ENCODE assay signal across 13 cellular contexts in genomic region chr2:105821428-105822125, GRCh38.
A peak's percentile ranks its signal among the peaks of the same experiment; 100 is the strongest.
DNase-seq lines count a peak whose midpoint lies in the region; ATAC-seq and TF ChIP-seq lines count a peak whose summit lies in the region.
"Had no signal": no experiment of that assay in that cellular context is flagged by ENCODE, and none has a peak within 500 bp of the region (broad histone marks: within the 10 kb centered on the region; RNA-seq: fewer than 3 reads in every experiment).

No MANE protein-coding gene starts in this region.

- DNase-seq in Ammon's horn (ENCODE audit: low spot score): peak; percentile 43
- no peak for DNase-seq in Peyer's patch
- DNase-seq in right cardiac atrium: no peak
- DNase-seq in NCI-H345 (lab: John Stamatoyannopoulos, UW): no peak
- no peak for DNase-seq in SW 1271 (lab: John Stamatoyannopoulos, UW)
- no peak for DNase-seq in NCI-H1048 (lab: John Stamatoyannopoulos, UW)
- no peak for DNase-seq in A172 (ENCODE audit: low spot score)
- DNase-seq: lower lobe of right lung, NCI-H1105, tibial artery had no signal

- no peak for TF ChIP-seq POLR2A in Peyer's patch (IDR thresholded peaks at IDR 0.05)

- H3K27me3 ChIP-seq in Peyer's patch: no peaks in the 10 kb centered on the region
- H3K27me3 ChIP-seq in right cardiac atrium (ENCODE audit: control insufficient read depth, insufficient read depth): no peaks in the 10 kb centered on the region
- H3K27me3 ChIP-seq: tibial artery had no signal

- peaks cover 3 to 33% (median 14%) of the 10 kb centered on the region in 4 donors for H3K4me1 ChIP-seq in Peyer's patch
- H3K4me1 ChIP-seq in right cardiac atrium (ENCODE audit: control insufficient read depth, insufficient read depth, low read length): peaks cover 16% of the 10 kb centered on the region

- H3K27ac ChIP-seq in Peyer's patch: peak overlapping the region in 3 of 4 donors; percentile 6 to 41 (median 13)
- H3K27ac ChIP-seq in right cardiac atrium (ENCODE audit: low read length): no peak overlapping the region
- H3K27ac ChIP-seq: lower lobe of right lung, tibial artery, VCaP had no signal

- ATAC-seq in GM19397 (IDR thresholded peaks at IDR 0.05; ENCODE audit: unreplicated experiment): peak; percentile 10
- peak; percentile 41 to 45 for ATAC-seq in right cardiac atrium
- ATAC-seq: Panc1 had no signal

- H3K36me3 ChIP-seq in Peyer's patch: peaks cover 0 to 7% (median 0%) of the 10 kb centered on the region in 3 donors

- no peaks in the 10 kb centered on the region for H3K9me3 ChIP-seq in Peyer's patch
- no peaks in the 10 kb centered on the region for H3K9me3 ChIP-seq in right cardiac atrium (ENCODE audit: control insufficient read depth, low read length)
- H3K9me3 ChIP-seq: lower lobe of right lung, tibial artery had no signal

- H3K4me3 ChIP-seq in Peyer's patch (no peak overlapping the region), right cardiac atrium (ENCODE audit: low read length) (no peak overlapping the region)
- H3K4me3 ChIP-seq: lower lobe of right lung, tibial artery had no signal

- intact Hi-C loops in right cardiac atrium (cut with DNase I): no loop called here

- TF ChIP-seq CTCF in Peyer's patch (IDR thresholded peaks at IDR 0.05): no peak

- 62% methylated on average over 12 of the region's 12 CpGs for WGBS in right cardiac atrium
